Comparison of ENCODE assay signal across 1 cellular context in the genomic region with DNA sequence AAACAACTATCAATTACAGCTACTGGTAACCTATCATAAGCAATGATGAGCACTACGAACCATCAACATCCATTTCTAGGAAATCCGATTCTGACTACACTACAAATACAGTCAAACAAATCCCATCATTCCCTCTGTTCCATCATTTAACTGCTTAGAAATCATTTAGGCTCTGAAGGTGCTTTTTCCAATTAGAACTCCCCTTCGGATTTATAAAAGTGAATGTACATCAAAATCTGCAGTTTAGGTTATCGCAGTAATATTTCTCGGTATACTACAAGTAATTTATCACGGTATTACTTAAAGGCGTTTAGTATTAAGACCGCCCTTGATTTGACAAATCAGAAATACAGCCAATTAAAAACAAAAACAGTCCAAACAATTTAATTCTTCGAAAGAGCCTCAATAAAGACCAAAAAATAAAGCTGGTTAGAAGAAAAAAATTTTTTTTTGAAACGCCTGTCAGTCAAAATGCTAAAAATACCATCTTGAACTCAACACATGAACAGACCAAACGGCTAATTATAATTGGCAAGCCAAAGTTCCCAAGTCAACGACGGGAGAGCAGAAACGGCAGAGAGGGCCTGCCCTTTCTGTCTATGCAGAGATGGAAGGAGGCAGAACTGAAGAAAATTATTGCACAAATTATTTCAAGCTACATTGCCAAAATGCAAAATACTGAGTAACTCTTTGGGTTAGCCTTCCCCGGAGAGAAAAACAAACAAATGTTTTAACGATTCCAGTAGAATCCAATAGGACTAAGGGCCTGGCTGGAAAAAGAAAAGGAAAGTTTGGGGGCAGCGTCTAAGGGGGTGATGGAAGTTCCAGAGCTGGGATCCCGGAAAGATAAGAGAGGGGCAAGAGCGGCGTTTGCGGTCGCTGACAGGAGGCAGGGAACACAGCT.
A peak's percentile ranks its signal among the peaks of the same experiment; 100 is the strongest.
TF ChIP-seq lines count a peak whose summit lies in the region.

No MANE protein-coding gene starts in this region.

TF ChIP-seq in HepG2, 621 proteins besides CTCF, POLR2A, EP300 and RAD21 (continued from another document):
- TF ChIP-seq TCF12 (IDR thresholded peaks at IDR 0.05) (no peak), TCF12 (CRISPR knock-in tag; IDR thresholded peaks at IDR 0.05) (no peak), KLF6 (CRISPR knock-in tag; IDR thresholded peaks at IDR 0.05) (peak; percentile 32; the same call in 1 of the 2 replicates), PAWR (CRISPR knock-in tag; IDR thresholded peaks at IDR 0.05; ENCODE audit: borderline replicate concordance) (no peak), FOXJ3 (CRISPR knock-in tag; IDR thresholded peaks at IDR 0.05; ENCODE audit: borderline replicate concordance) (peak; percentile 44; the same call in 1 of the 2 replicates), THYN1 (CRISPR knock-in tag; IDR thresholded peaks at IDR 0.05; ENCODE audit: borderline replicate concordance, low read depth) (no peak)
- TF ChIP-seq, protein P1, sequence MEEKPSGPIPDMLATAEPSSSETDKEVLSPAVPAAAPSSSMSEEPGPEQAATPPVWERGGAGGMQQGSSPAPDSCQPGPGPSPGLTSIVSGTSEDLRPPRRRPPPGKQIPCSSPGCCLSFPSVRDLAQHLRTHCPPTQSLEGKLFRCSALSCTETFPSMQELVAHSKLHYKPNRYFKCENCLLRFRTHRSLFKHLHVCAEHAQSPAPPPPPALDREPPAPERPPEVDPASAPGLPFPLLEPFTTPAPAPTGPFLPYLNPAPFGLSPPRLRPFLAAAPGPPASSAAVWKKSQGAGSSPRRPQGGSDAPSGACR (CRISPR knock-in tag; IDR thresholded peaks at IDR 0.05), result no peak
- TF ChIP-seq, protein P2, sequence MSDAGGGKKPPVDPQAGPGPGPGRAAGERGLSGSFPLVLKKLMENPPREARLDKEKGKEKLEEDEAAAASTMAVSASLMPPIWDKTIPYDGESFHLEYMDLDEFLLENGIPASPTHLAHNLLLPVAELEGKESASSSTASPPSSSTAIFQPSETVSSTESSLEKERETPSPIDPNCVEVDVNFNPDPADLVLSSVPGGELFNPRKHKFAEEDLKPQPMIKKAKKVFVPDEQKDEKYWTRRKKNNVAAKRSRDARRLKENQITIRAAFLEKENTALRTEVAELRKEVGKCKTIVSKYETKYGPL (CRISPR knock-in tag; IDR thresholded peaks at IDR 0.05), result 0 out of 2 replicates have a peak, but pooled peaks have one; percentile 42
